ENCODE assay signal across 1 cellular context in genomic region chr1:195785830-195786229, GRCh38.
A peak's percentile ranks its signal among the peaks of the same experiment; 100 is the strongest.
TF ChIP-seq lines count a peak whose summit lies in the region.

No MANE protein-coding gene starts in this region.

TF ChIP-seq in K562, 482 proteins besides CTCF, POLR2A, EP300 and RAD21 (continued from another document):
- TF ChIP-seq E2F6 (IDR thresholded peaks at IDR 0.05; ENCODE audit: borderline replicate concordance in 1 of 2, extremely low read depth in 1 of 2, insufficient read depth in 1 of 2, insufficient read length in 1 of 2, low read depth in 1 of 2, low read length in 1 of 2, poor library complexity in 1 of 2, severe bottlenecking in 1 of 2): no peak
- TF ChIP-seq CEBPG (CRISPR knock-in tag; IDR thresholded peaks at IDR 0.05): no peak
- peak; percentile 46 to 84; a peak in 2 of 4 replicates for TF ChIP-seq CEBPG (tag; conservative IDR thresholded peaks at IDR 0.05 in 1 of 2, IDR thresholded peaks at IDR 0.05 in 1 of 2)
- TF ChIP-seq ZNF431 (CRISPR knock-in tag; IDR thresholded peaks at IDR 0.05): no peak
- TF ChIP-seq POLR3A (IDR thresholded peaks at IDR 0.05; ENCODE audit: borderline replicate concordance, extremely low read depth, insufficient read depth, insufficient read length): no peak
